19 cellular contexts compared by ENCODE assay signal in the genomic region with DNA sequence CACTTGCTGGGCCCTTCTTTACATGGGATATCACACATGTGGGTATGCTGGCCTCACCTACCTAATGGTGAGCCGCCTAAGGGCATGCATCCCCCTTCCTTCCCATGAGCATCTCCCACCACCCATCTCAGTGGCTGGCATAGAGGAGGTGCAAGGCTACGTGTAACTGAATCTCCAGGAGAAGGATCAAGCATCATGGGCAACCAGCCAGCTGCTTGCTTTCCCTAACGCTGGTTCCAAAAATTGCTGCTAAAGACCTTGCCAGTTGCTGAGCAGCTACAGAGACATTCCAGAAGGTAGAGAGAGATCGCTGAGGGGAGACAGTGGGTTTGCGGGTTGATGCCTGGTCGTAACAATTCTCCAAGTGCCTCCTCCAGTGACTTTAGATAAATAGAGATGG.
"Had no signal": no experiment of that assay in that cellular context is flagged by ENCODE, and none has a peak within 500 bp of the region (broad histone marks: within the 10 kb centered on the region; RNA-seq: fewer than 3 reads in every experiment).

No MANE protein-coding gene starts in this region.

- H3K36me3 ChIP-seq: heart left ventricle, pancreas, prostate gland, right lobe of liver, tibial nerve had no signal

- H3K36me3 Mint-ChIP-seq: naive thymus-derived CD4-positive, alpha-beta T cell; stimulated activated naive B cell treated with anti-CD40 and anti-IgM and Interleukin-4, amounts not matched to agents 10 μg/mL and 1 μg/mL and 100 μg/mL, for 72 hours had no signal

- DNase-seq: effector CD4-positive, alpha-beta T cell; hippocampal formation; kidney glomerular epithelial cell; mammary epithelial cell; naive thymus-derived CD4-positive, alpha-beta T cell; nucleus accumbens; pancreas; right lobe of liver; stimulated activated CD4-positive, alpha-beta T cell treated with anti-CD3 and anti-CD28 coated beads, Interleukin-2, amount 100 ng/mL, for 24 hours; stimulated activated CD4-positive, alpha-beta T cell treated with anti-CD3 and anti-CD28 coated beads, Interleukin-4, amount 100 ng/mL, for 4 hours; stimulated activated naive B cell treated with anti-CD40 and anti-IgM and Interleukin-4, amounts not matched to agents 10 μg/mL and 1 μg/mL and 100 μg/mL, for 72 hours; stimulated activated naive CD8-positive, alpha-beta T cell treated with anti-CD3 and anti-CD28 coated beads, Interleukin-15, amount 100 ng/mL, for 72 hours; testis had no signal

- H3K27me3 Mint-ChIP-seq: stimulated activated naive CD8-positive, alpha-beta T cell treated with anti-CD3 and anti-CD28 coated beads, Interleukin-15, amount 100 ng/mL, for 72 hours had no signal

- H3K4me1 ChIP-seq: heart left ventricle, pancreas, prostate gland, testis had no signal

- H3K4me1 Mint-ChIP-seq: naive thymus-derived CD4-positive, alpha-beta T cell; neural crest cell; stimulated activated naive B cell treated with anti-CD40 and anti-IgM and Interleukin-4, amounts not matched to agents 10 μg/mL and 1 μg/mL and 100 μg/mL, for 72 hours; stimulated activated naive CD8-positive, alpha-beta T cell treated with anti-CD3 and anti-CD28 coated beads, Interleukin-15, amount 100 ng/mL, for 72 hours had no signal

- H3K4me3 ChIP-seq: coronary artery, heart left ventricle, pancreas, prostate gland, right lobe of liver, skin epidermis, testis, tibial nerve had no signal

- H3K4me3 Mint-ChIP-seq: naive thymus-derived CD4-positive, alpha-beta T cell; neural crest cell; stimulated activated naive B cell treated with anti-CD40 and anti-IgM and Interleukin-4, amounts not matched to agents 10 μg/mL and 1 μg/mL and 100 μg/mL, for 72 hours; stimulated activated naive CD8-positive, alpha-beta T cell treated with anti-CD3 and anti-CD28 coated beads, Interleukin-15, amount 100 ng/mL, for 72 hours had no signal

- H3K27me3 ChIP-seq: right lobe of liver, testis, tibial nerve had no signal

- H3K27ac ChIP-seq: coronary artery, heart left ventricle, pancreas, prostate gland, right lobe of liver, skin epidermis, testis, tibial nerve had no signal

- H3K9me3 ChIP-seq: heart left ventricle, pancreas, prostate gland, right lobe of liver, testis, tibial nerve had no signal

- ATAC-seq: heart left ventricle; naive thymus-derived CD4-positive, alpha-beta T cell; pancreas; right lobe of liver; stimulated activated naive B cell treated with anti-CD40 and anti-IgM and Interleukin-4, amounts not matched to agents 10 μg/mL and 1 μg/mL and 100 μg/mL, for 72 hours; stimulated activated naive CD8-positive, alpha-beta T cell treated with anti-CD3 and anti-CD28 coated beads, Interleukin-15, amount 100 ng/mL, for 72 hours had no signal

- H3K27ac Mint-ChIP-seq: naive thymus-derived CD4-positive, alpha-beta T cell; stimulated activated naive B cell treated with anti-CD40 and anti-IgM and Interleukin-4, amounts not matched to agents 10 μg/mL and 1 μg/mL and 100 μg/mL, for 72 hours; stimulated activated naive CD8-positive, alpha-beta T cell treated with anti-CD3 and anti-CD28 coated beads, Interleukin-15, amount 100 ng/mL, for 72 hours had no signal

- H3K9me3 Mint-ChIP-seq: stimulated activated naive CD8-positive, alpha-beta T cell treated with anti-CD3 and anti-CD28 coated beads, Interleukin-15, amount 100 ng/mL, for 72 hours had no signal
